ENCODE assay signal across 10 cellular contexts in genomic region chr9:114364528-114365041, GRCh38. TPM values are rescaled to one million over a fixed set of nuclear protein-coding genes. Genes with fewer than 3 reads are reported as not detected.
A peak's percentile ranks its signal among the peaks of the same experiment; 100 is the strongest.
DNase-seq lines count a peak whose midpoint lies in the region; ATAC-seq and TF ChIP-seq lines count a peak whose summit lies in the region.
"Had no signal": no experiment of that assay in that cellular context is flagged by ENCODE, and none has a peak within 500 bp of the region (broad histone marks: within the 10 kb centered on the region; RNA-seq: fewer than 3 reads in every experiment).

No MANE protein-coding gene starts in this region.

- H3K4me3 ChIP-seq in BE2C (ENCODE audit: low read depth, low read length), result no peak overlapping the region
- no peak overlapping the region for H3K4me3 ChIP-seq in HAP-1

- peaks cover 49% of the 10 kb centered on the region for H3K36me3 Mint-ChIP-seq in natural killer cell treated with Interleukin-12 subunit alpha and Interleukin-12 subunit beta and Interleukin-15 and Interleukin-18, amount 100 ng/mL, for 72 hours

- DNase-seq in EH (ENCODE audit: low read depth) (peak; percentile 64), MV-4-11 (lab: John Stamatoyannopoulos, UW) (peak; percentile 93), astrocyte of the hippocampus (ENCODE audit: low read depth, low spot score) (peak; percentile 45), BE2C (no peak), HAP-1 (ENCODE audit: low spot score in 2 of 2) (no peak), HT-29 (ENCODE audit: low spot score) (no peak)
- DNase-seq in natural killer cell treated with Interleukin-12 subunit alpha and Interleukin-12 subunit beta and Interleukin-15 and Interleukin-18, amount 100 ng/mL, for 72 hours (ENCODE audit: low spot score), result no peak
- DNase-seq: NCI-H1417 had no signal

- no peak for ATAC-seq in natural killer cell treated with Interleukin-12 subunit alpha and Interleukin-12 subunit beta and Interleukin-15 and Interleukin-18, amount 100 ng/mL, for 72 hours
- no peak for ATAC-seq in GM18498 (IDR thresholded peaks at IDR 0.05; ENCODE audit: unreplicated experiment)

- peaks cover 72 to 73% of the 10 kb centered on the region in 2 donors for H3K4me1 Mint-ChIP-seq in natural killer cell treated with Interleukin-12 subunit alpha and Interleukin-12 subunit beta and Interleukin-15 and Interleukin-18, amount 100 ng/mL, for 72 hours (ENCODE audit: low read depth in 2 of 2)

- H3K9me3 Mint-ChIP-seq in natural killer cell treated with Interleukin-12 subunit alpha and Interleukin-12 subunit beta and Interleukin-15 and Interleukin-18, amount 100 ng/mL, for 72 hours, result no peaks in the 10 kb centered on the region

- H3K27me3 ChIP-seq in BE2C (no peaks in the 10 kb centered on the region), HAP-1 (ENCODE audit: low read depth) (no peaks in the 10 kb centered on the region)

- no peaks in the 10 kb centered on the region for H3K27me3 Mint-ChIP-seq in natural killer cell treated with Interleukin-12 subunit alpha and Interleukin-12 subunit beta and Interleukin-15 and Interleukin-18, amount 100 ng/mL, for 72 hours

- no peak for TF ChIP-seq CTCF in BE2C (IDR thresholded peaks at IDR 0.05; ENCODE audit: low read depth, low read length)

- no peaks in the 10 kb centered on the region; the same call in 1 of the 2 replicates for H3K4me1 ChIP-seq in BE2C
- H3K4me1 ChIP-seq in HAP-1, result peaks cover 2% of the 10 kb centered on the region

- H3K9me3 ChIP-seq in BE2C, result no peaks in the 10 kb centered on the region
- H3K9me3 ChIP-seq in HAP-1, result no peaks in the 10 kb centered on the region

- H3K36me3 ChIP-seq in BE2C (no peaks in the 10 kb centered on the region), HAP-1 (replicated peaks) (peaks cover 19% of the 10 kb centered on the region)

- H3K4me3 Mint-ChIP-seq in natural killer cell treated with Interleukin-12 subunit alpha and Interleukin-12 subunit beta and Interleukin-15 and Interleukin-18, amount 100 ng/mL, for 72 hours, result peak overlapping the region; percentile 78

- peak overlapping the region; percentile 82 to 97 for H3K27ac Mint-ChIP-seq in natural killer cell treated with Interleukin-12 subunit alpha and Interleukin-12 subunit beta and Interleukin-15 and Interleukin-18, amount 100 ng/mL, for 72 hours

- in situ Hi-C loops in HAP-1 (cut with MboI; ENCODE audit: low sequenced_read_pairs), result no loop called here

RNA-seq across cellular contexts. Expression of gene AKNA, which starts 23.2 kb away (rescaled TPM):
- total RNA-seq in natural killer cell treated with Interleukin-12 subunit alpha and Interleukin-12 subunit beta and Interleukin-15 and Interleukin-18, amount 100 ng/mL, for 72 hours, result 100 to 1,000 TPM; 332 to 469 TPM
- polyA plus RNA-seq in BE2C (2012; ENCODE audit: insufficient read depth, insufficient read length, low read depth), result 23.9 TPM
- 6.1 and 7.8 TPM in 2 replicates for total RNA-seq in HT-29 (2014; rRNA removed; shearing (Covaris generic))

RNA-seq across cellular contexts. Expression of gene ORM2, which starts 34.9 kb away (rescaled TPM):
- not detected for total RNA-seq in natural killer cell treated with Interleukin-12 subunit alpha and Interleukin-12 subunit beta and Interleukin-15 and Interleukin-18, amount 100 ng/mL, for 72 hours
- polyA plus RNA-seq in BE2C (2012; ENCODE audit: insufficient read depth, insufficient read length, low read depth), result not detected
- not detected in 2 replicates for total RNA-seq in HT-29 (2014; rRNA removed; shearing (Covaris generic))
- polyA plus RNA-seq: keratinocyte had no signal

RNA-seq across cellular contexts. Expression of gene ORM1, which starts 41.7 kb away (rescaled TPM):
- total RNA-seq in natural killer cell treated with Interleukin-12 subunit alpha and Interleukin-12 subunit beta and Interleukin-15 and Interleukin-18, amount 100 ng/mL, for 72 hours, result not detected
- polyA plus RNA-seq in BE2C (2012; ENCODE audit: insufficient read depth, insufficient read length, low read depth), result not detected
- total RNA-seq in HT-29 (2014; rRNA removed; shearing (Covaris generic)), result not detected in 2 replicates
- polyA plus RNA-seq: keratinocyte had no signal

Comparison
In these comparisons a context has a peak if more than half of its experiments do, and no peak if none do; other contexts are left out.
1. DNase-seq: peak in EH (single experiment), MV-4-11 (single experiment) and astrocyte of the hippocampus (single experiment); none in natural killer cell treated with Interleukin-12 subunit alpha and Interleukin-12 subunit beta and Interleukin-15 and Interleukin-18, amount 100 ng/mL, for 72 hours (single experiment), BE2C (single experiment), HAP-1 (0 of 2) and HT-29 (single experiment).
2. RNA of gene AKNA, which starts 23.2 kb away (total RNA-seq): 332 to 469 TPM in natural killer cell treated with Interleukin-12 subunit alpha and Interleukin-12 subunit beta and Interleukin-15 and Interleukin-18, amount 100 ng/mL, for 72 hours; 6.1 to 7.8 TPM in HT-29; every median in the first group is over 10 times any median in the second.